Comparison of ENCODE assay signal across 1 cellular context in the genomic region with DNA sequence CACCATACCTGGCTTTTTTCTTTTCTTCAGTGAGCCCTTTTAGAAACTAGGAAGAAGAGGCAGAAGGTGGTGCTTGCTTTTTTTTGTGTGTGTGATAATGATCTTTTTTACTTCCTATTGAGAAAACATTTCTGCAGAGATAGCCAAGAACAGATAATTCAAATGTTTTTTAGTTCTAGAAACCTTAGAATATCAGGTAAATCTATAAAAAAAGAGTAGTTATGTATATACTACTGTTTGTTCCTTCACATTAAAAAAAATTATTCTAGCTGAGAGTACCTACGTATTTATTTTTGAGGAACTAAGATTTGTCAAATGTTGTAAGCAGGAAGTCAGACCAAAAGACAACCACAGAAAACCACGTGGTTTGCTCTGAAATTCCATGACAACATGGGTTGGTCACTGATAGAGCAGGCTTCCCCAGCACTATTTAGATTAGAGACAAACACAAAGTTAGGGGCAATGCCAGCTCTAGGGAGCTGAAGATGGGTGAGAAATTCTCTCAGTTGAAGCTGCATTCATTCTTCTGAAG.
TF ChIP-seq lines count a peak whose summit lies in the region.

No MANE protein-coding gene starts in this region.

TF ChIP-seq in K562, 482 proteins besides CTCF, POLR2A, EP300 and RAD21 (continued from another document and continues in another):
- TF ChIP-seq, protein P1, sequence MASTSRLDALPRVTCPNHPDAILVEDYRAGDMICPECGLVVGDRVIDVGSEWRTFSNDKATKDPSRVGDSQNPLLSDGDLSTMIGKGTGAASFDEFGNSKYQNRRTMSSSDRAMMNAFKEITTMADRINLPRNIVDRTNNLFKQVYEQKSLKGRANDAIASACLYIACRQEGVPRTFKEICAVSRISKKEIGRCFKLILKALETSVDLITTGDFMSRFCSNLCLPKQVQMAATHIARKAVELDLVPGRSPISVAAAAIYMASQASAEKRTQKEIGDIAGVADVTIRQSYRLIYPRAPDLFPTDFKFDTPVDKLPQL (IDR thresholded peaks at IDR 0.05; ENCODE audit: extremely low read depth, insufficient read length): no peak
- TF ChIP-seq NR1H2 (CRISPR knock-in tag; IDR thresholded peaks at IDR 0.05) (no peak), SMARCA5 (IDR thresholded peaks at IDR 0.05) (no peak), ZNF444 (CRISPR knock-in tag; IDR thresholded peaks at IDR 0.05) (no peak), NR3C1 (CRISPR knock-in tag; IDR thresholded peaks at IDR 0.05) (no peak), SRSF7 (optimal IDR thresholded peaks at IDR 0.05; ENCODE audit: low read depth, low read length) (no peak), E2F3 (CRISPR knock-in tag; IDR thresholded peaks at IDR 0.05) (no peak), NUFIP1 (IDR thresholded peaks at IDR 0.05; ENCODE audit: partially characterized antibody) (no peak), HNRNPL (IDR thresholded peaks at IDR 0.05; ENCODE audit: low read depth, low read length) (no peak), RFX1 (IDR thresholded peaks at IDR 0.05) (peak; percentile 65), ZNF699 (CRISPR knock-in tag; IDR thresholded peaks at IDR 0.05; ENCODE audit: insufficient replicate concordance) (no peak), PCBP2 (IDR thresholded peaks at IDR 0.05; ENCODE audit: low read depth, low read length, poor library complexity, severe bottlenecking) (no peak), CBFA2T3 (IDR thresholded peaks at IDR 0.05) (0 out of 2 replicates have a peak, but pooled peaks have one; percentile 9), TEAD1 (CRISPR knock-in tag; IDR thresholded peaks at IDR 0.05) (0 out of 4 replicates have a peak, but pooled peaks of 1 of the 2 experiments have one; percentile 24), HCFC1 (IDR thresholded peaks at IDR 0.05; ENCODE audit: low read depth, low read length) (no peak), SMAD2 (IDR thresholded peaks at IDR 0.05; ENCODE audit: low read depth, low read length) (no peak), FOXA1 (IDR thresholded peaks at IDR 0.05; ENCODE audit: borderline replicate concordance) (no peak), ADNP (tag; IDR thresholded peaks at IDR 0.05) (no peak), DDX20 (tag; IDR thresholded peaks at IDR 0.05; ENCODE audit: low read depth) (no peak), RBFOX2 (IDR thresholded peaks at IDR 0.05; ENCODE audit: low read depth, low read length) (no peak), JUNB (CRISPR knock-in tag; conservative IDR thresholded peaks at IDR 0.05) (no peak), ZNF121 (CRISPR knock-in tag; conservative IDR thresholded peaks at IDR 0.05) (no peak), KDM1A (IDR thresholded peaks at IDR 0.05) (no peak), TEAD4 (IDR thresholded peaks at IDR 0.05; ENCODE audit: low read length) (peak; percentile 70), TEAD4 (CRISPR knock-in tag; IDR thresholded peaks at IDR 0.05; ENCODE audit: borderline replicate concordance) (no peak), SMARCC2 (IDR thresholded peaks at IDR 0.05; ENCODE audit: low read depth) (peak; percentile 58; the same call in 1 of the 2 replicates), ZSCAN29 (IDR thresholded peaks at IDR 0.05) (no peak), ZNF766 (CRISPR knock-in tag; conservative IDR thresholded peaks at IDR 0.05) (0 out of 2 replicates have a peak, but pooled peaks have one; percentile 14), SMARCB1 (IDR thresholded peaks at IDR 0.05; ENCODE audit: insufficient read length, low read depth) (no peak), NONO (IDR thresholded peaks at IDR 0.05; ENCODE audit: low read depth in 2 of 2, low read length in 1 of 2) (no peak), BRCA1 (IDR thresholded peaks at IDR 0.05) (no peak), BRCA1 (CRISPR knock-in tag; IDR thresholded peaks at IDR 0.05) (no peak), MIER1 (IDR thresholded peaks at IDR 0.05; ENCODE audit: low read depth) (no peak), GATAD2A (IDR thresholded peaks at IDR 0.05) (no peak), BRD9 (IDR thresholded peaks at IDR 0.05; ENCODE audit: low read depth, partially characterized antibody) (no peak), ZNF764 (CRISPR knock-in tag; IDR thresholded peaks at IDR 0.05; ENCODE audit: low read depth) (no peak)
- TF ChIP-seq, protein P2, sequence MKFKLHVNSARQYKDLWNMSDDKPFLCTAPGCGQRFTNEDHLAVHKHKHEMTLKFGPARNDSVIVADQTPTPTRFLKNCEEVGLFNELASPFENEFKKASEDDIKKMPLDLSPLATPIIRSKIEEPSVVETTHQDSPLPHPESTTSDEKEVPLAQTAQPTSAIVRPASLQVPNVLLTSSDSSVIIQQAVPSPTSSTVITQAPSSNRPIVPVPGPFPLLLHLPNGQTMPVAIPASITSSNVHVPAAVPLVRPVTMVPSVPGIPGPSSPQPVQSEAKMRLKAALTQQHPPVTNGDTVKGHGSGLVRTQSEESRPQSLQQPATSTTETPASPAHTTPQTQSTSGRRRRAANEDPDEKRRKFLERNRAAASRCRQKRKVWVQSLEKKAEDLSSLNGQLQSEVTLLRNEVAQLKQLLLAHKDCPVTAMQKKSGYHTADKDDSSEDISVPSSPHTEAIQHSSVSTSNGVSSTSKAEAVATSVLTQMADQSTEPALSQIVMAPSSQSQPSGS (CRISPR knock-in tag; IDR thresholded peaks at IDR 0.05): no peak
- TF ChIP-seq, protein P3, sequence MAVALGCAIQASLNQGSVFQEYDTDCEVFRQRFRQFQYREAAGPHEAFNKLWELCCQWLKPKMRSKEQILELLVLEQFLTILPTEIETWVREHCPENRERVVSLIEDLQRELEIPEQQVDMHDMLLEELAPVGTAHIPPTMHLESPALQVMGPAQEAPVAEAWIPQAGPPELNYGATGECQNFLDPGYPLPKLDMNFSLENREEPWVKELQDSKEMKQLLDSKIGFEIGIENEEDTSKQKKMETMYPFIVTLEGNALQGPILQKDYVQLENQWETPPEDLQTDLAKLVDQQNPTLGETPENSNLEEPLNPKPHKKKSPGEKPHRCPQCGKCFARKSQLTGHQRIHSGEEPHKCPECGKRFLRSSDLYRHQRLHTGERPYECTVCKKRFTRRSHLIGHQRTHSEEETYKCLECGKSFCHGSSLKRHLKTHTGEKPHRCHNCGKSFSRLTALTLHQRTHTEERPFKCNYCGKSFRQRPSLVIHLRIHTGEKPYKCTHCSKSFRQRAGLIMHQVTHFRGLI (CRISPR knock-in tag; IDR thresholded peaks at IDR 0.05): no peak
- TF ChIP-seq, protein P4, sequence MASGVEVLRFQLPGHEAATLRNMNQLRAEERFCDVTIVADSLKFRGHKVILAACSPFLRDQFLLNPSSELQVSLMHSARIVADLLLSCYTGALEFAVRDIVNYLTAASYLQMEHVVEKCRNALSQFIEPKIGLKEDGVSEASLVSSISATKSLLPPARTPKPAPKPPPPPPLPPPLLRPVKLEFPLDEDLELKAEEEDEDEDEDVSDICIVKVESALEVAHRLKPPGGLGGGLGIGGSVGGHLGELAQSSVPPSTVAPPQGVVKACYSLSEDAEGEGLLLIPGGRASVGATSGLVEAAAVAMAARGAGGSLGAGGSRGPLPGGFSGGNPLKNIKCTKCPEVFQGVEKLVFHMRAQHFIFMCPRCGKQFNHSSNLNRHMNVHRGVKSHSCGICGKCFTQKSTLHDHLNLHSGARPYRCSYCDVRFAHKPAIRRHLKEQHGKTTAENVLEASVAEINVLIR (CRISPR knock-in tag; IDR thresholded peaks at IDR 0.05): no peak
- TF ChIP-seq, protein P5, sequence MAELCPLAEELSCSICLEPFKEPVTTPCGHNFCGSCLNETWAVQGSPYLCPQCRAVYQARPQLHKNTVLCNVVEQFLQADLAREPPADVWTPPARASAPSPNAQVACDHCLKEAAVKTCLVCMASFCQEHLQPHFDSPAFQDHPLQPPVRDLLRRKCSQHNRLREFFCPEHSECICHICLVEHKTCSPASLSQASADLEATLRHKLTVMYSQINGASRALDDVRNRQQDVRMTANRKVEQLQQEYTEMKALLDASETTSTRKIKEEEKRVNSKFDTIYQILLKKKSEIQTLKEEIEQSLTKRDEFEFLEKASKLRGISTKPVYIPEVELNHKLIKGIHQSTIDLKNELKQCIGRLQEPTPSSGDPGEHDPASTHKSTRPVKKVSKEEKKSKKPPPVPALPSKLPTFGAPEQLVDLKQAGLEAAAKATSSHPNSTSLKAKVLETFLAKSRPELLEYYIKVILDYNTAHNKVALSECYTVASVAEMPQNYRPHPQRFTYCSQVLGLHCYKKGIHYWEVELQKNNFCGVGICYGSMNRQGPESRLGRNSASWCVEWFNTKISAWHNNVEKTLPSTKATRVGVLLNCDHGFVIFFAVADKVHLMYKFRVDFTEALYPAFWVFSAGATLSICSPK (IDR thresholded peaks at IDR 0.05; ENCODE audit: borderline replicate concordance): no peak
- TF ChIP-seq, protein P6, sequence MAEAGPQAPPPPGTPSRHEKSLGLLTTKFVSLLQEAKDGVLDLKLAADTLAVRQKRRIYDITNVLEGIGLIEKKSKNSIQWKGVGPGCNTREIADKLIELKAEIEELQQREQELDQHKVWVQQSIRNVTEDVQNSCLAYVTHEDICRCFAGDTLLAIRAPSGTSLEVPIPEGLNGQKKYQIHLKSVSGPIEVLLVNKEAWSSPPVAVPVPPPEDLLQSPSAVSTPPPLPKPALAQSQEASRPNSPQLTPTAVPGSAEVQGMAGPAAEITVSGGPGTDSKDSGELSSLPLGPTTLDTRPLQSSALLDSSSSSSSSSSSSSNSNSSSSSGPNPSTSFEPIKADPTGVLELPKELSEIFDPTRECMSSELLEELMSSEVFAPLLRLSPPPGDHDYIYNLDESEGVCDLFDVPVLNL (CRISPR knock-in tag; IDR thresholded peaks at IDR 0.05; ENCODE audit: low read depth): no peak
- TF ChIP-seq, protein P7, sequence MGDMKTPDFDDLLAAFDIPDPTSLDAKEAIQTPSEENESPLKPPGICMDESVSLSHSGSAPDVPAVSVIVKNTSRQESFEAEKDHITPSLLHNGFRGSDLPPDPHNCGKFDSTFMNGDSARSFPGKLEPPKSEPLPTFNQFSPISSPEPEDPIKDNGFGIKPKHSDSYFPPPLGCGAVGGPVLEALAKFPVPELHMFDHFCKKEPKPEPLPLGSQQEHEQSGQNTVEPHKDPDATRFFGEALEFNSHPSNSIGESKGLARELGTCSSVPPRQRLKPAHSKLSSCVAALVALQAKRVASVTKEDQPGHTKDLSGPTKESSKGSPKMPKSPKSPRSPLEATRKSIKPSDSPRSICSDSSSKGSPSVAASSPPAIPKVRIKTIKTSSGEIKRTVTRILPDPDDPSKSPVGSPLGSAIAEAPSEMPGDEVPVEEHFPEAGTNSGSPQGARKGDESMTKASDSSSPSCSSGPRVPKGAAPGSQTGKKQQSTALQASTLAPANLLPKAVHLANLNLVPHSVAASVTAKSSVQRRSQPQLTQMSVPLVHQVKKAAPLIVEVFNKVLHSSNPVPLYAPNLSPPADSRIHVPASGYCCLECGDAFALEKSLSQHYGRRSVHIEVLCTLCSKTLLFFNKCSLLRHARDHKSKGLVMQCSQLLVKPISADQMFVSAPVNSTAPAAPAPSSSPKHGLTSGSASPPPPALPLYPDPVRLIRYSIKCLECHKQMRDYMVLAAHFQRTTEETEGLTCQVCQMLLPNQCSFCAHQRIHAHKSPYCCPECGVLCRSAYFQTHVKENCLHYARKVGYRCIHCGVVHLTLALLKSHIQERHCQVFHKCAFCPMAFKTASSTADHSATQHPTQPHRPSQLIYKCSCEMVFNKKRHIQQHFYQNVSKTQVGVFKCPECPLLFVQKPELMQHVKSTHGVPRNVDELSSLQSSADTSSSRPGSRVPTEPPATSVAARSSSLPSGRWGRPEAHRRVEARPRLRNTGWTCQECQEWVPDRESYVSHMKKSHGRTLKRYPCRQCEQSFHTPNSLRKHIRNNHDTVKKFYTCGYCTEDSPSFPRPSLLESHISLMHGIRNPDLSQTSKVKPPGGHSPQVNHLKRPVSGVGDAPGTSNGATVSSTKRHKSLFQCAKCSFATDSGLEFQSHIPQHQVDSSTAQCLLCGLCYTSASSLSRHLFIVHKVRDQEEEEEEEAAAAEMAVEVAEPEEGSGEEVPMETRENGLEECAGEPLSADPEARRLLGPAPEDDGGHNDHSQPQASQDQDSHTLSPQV (IDR thresholded peaks at IDR 0.05): peak; percentile 61
- TF ChIP-seq, protein P8, sequence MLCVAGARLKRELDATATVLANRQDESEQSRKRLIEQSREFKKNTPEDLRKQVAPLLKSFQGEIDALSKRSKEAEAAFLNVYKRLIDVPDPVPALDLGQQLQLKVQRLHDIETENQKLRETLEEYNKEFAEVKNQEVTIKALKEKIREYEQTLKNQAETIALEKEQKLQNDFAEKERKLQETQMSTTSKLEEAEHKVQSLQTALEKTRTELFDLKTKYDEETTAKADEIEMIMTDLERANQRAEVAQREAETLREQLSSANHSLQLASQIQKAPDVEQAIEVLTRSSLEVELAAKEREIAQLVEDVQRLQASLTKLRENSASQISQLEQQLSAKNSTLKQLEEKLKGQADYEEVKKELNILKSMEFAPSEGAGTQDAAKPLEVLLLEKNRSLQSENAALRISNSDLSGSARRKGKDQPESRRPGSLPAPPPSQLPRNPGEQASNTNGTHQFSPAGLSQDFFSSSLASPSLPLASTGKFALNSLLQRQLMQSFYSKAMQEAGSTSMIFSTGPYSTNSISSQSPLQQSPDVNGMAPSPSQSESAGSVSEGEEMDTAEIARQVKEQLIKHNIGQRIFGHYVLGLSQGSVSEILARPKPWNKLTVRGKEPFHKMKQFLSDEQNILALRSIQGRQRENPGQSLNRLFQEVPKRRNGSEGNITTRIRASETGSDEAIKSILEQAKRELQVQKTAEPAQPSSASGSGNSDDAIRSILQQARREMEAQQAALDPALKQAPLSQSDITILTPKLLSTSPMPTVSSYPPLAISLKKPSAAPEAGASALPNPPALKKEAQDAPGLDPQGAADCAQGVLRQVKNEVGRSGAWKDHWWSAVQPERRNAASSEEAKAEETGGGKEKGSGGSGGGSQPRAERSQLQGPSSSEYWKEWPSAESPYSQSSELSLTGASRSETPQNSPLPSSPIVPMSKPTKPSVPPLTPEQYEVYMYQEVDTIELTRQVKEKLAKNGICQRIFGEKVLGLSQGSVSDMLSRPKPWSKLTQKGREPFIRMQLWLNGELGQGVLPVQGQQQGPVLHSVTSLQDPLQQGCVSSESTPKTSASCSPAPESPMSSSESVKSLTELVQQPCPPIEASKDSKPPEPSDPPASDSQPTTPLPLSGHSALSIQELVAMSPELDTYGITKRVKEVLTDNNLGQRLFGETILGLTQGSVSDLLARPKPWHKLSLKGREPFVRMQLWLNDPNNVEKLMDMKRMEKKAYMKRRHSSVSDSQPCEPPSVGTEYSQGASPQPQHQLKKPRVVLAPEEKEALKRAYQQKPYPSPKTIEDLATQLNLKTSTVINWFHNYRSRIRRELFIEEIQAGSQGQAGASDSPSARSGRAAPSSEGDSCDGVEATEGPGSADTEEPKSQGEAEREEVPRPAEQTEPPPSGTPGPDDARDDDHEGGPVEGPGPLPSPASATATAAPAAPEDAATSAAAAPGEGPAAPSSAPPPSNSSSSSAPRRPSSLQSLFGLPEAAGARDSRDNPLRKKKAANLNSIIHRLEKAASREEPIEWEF (CRISPR knock-in tag; IDR thresholded peaks at IDR 0.05): no peak
- TF ChIP-seq, protein P9, sequence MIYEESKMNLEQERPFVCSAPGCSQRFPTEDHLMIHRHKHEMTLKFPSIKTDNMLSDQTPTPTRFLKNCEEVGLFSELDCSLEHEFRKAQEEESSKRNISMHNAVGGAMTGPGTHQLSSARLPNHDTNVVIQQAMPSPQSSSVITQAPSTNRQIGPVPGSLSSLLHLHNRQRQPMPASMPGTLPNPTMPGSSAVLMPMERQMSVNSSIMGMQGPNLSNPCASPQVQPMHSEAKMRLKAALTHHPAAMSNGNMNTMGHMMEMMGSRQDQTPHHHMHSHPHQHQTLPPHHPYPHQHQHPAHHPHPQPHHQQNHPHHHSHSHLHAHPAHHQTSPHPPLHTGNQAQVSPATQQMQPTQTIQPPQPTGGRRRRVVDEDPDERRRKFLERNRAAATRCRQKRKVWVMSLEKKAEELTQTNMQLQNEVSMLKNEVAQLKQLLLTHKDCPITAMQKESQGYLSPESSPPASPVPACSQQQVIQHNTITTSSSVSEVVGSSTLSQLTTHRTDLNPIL (CRISPR knock-in tag; IDR thresholded peaks at IDR 0.05): no peak
